Comparison of ENCODE assay signal across 9 cellular contexts in genomic region chr2:113877651-113878594, GRCh38. TPM values are rescaled to one million over a fixed set of nuclear protein-coding genes. Genes with fewer than 3 reads are reported as not detected.
A peak's percentile ranks its signal among the peaks of the same experiment; 100 is the strongest.
DNase-seq lines count a peak whose midpoint lies in the region; ATAC-seq and TF ChIP-seq lines count a peak whose summit lies in the region.
"Had no signal": no experiment of that assay in that cellular context is flagged by ENCODE, and none has a peak within 500 bp of the region (broad histone marks: within the 10 kb centered on the region; RNA-seq: fewer than 3 reads in every experiment).

No MANE protein-coding gene starts in this region.

- peak overlapping the region; percentile 85 for H3K27ac Mint-ChIP-seq in activated naive CD4-positive, alpha-beta T cell treated with anti-CD3 and anti-CD28 coated beads for 36 hours

- H3K36me3 ChIP-seq in SJSA1 (no peaks in the 10 kb centered on the region), thymus (ENCODE audit: control insufficient read depth, insufficient read depth) (peaks cover 9% of the 10 kb centered on the region)

- WGBS in thymus, result 91% methylated on average over 5 of the region's 5 CpGs

- peak overlapping the region; percentile 50 for H3K4me3 Mint-ChIP-seq in activated naive CD4-positive, alpha-beta T cell treated with anti-CD3 and anti-CD28 coated beads for 36 hours

- H3K9me3 Mint-ChIP-seq in activated naive CD4-positive, alpha-beta T cell treated with anti-CD3 and anti-CD28 coated beads for 36 hours, result no peaks in the 10 kb centered on the region

- peaks cover 52% of the 10 kb centered on the region for H3K4me1 Mint-ChIP-seq in activated naive CD4-positive, alpha-beta T cell treated with anti-CD3 and anti-CD28 coated beads for 36 hours (ENCODE audit: low read depth)

- H3K27me3 ChIP-seq in SJSA1 (replicated peaks), result no peaks in the 10 kb centered on the region
- no peaks in the 10 kb centered on the region for H3K27me3 ChIP-seq in thymus (ENCODE audit: control insufficient read depth, insufficient read depth)

- H3K27ac ChIP-seq in SJSA1, result peak overlapping the region; percentile 27; the same call in 1 of the 2 replicates
- peak overlapping the region; percentile 53 for H3K27ac ChIP-seq in thymus (ENCODE audit: low read depth)

- H3K9me3 ChIP-seq in SJSA1 (replicated peaks), result no peaks in the 10 kb centered on the region
- no peaks in the 10 kb centered on the region for H3K9me3 ChIP-seq in thymus (ENCODE audit: control insufficient read depth)

- H3K27me3 Mint-ChIP-seq in activated naive CD4-positive, alpha-beta T cell treated with anti-CD3 and anti-CD28 coated beads for 36 hours (ENCODE audit: low read depth), result no peaks in the 10 kb centered on the region

- no peak for ATAC-seq in HG02973 (IDR thresholded peaks at IDR 0.05; ENCODE audit: unreplicated experiment)

- H3K4me1 ChIP-seq in SJSA1 (replicated peaks), result peaks cover 43% of the 10 kb centered on the region
- H3K4me1 ChIP-seq in thymus (ENCODE audit: control insufficient read depth, insufficient read depth, low read length), result peaks cover 12% of the 10 kb centered on the region

- TF ChIP-seq CTCF in fibroblast of the aortic adventitia (IDR thresholded peaks at IDR 0.05; ENCODE audit: insufficient read depth, low read length), result no peak

- intact Hi-C loops in activated naive CD4-positive, alpha-beta T cell treated with anti-CD3 and anti-CD28 coated beads for 36 hours (cut with micrococcal nuclease), result no loop called here

- CTCF ChIA-PET in activated naive CD4-positive, alpha-beta T cell treated with anti-CD3 and anti-CD28 coated beads for 36 hours (lab: Charles Lee), result interaction anchor here (1.1 to 2.4 kb wide), 4 partner anchors 11 to 35 kb away, joined by 3 to 7 read pairs (median 4); no protein-coding TSS in a partner anchor

- H3K4me3 ChIP-seq in SJSA1, result no peak overlapping the region
- no peak overlapping the region for H3K4me3 ChIP-seq in fibroblast of the aortic adventitia (ENCODE audit: low read depth, low read length)
- H3K4me3 ChIP-seq in thymus (ENCODE audit: low read length), result no peak overlapping the region

- DNase-seq in activated naive CD4-positive, alpha-beta T cell treated with anti-CD3 and anti-CD28 coated beads for 36 hours, result no peak
- DNase-seq in activated naive CD4-positive, alpha-beta T cell treated with Interleukin-2 at 50 U/mL for 16 hours, result no peak
- DNase-seq in SJSA1 (ENCODE audit: low read depth in 1 of 2, low spot score in 2 of 2) (peak in 1 of 2 experiments; percentile 68), fibroblast of the aortic adventitia (ENCODE audit: low read depth) (peak; percentile 71), NCI-H446 treated with DMSO at 0.1 percent for 48 hours (lab: John Stamatoyannopoulos, UW) (no peak)
- no peak for DNase-seq in activated CD4-positive, CD25-positive, alpha-beta regulatory T cell (lab: John Stamatoyannopoulos, UW)
- DNase-seq: occipital lobe had no signal

- peaks cover 13% of the 10 kb centered on the region for H3K36me3 Mint-ChIP-seq in activated naive CD4-positive, alpha-beta T cell treated with anti-CD3 and anti-CD28 coated beads for 36 hours (ENCODE audit: low read depth)

RNA-seq across cellular contexts. Expression of gene ACTR3, which starts 12.0 kb away (rescaled TPM):
- 100 to 1,000 TPM; 516 to 536 TPM for total RNA-seq in activated naive CD4-positive, alpha-beta T cell treated with anti-CD3 and anti-CD28 coated beads for 36 hours
- total RNA-seq in SJSA1 (2014; rRNA removed; shearing (Covaris generic)), result 698 and 739 TPM in 2 replicates
- 130 and 236 TPM in 2 replicates for total RNA-seq in fibroblast of the aortic adventitia (ENCODE audit: low replicate concordance)
- polyA plus RNA-seq in thymus, result 119 TPM
